In the genomic region with DNA sequence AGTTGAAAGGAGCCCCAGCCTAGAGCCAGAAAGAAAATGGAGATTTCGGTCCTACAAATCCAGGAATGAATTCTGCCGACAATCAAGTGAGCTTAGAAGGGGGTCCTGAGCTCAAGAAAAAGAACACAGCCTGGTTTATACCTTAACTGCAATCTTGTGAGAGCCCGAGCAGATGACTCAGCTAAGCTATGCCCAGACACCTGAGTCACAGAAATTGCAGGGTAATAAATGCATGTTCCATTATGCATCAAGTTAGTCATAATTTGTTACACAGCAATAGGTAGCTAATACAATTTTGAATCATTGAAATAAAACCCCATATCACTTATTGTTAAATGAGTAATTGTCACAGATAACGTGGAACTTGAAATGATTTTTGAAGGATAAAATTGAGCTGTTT, we compare ENCODE assay signal across 20 cellular contexts.
DNase-seq lines count a peak whose midpoint lies in the region; ATAC-seq and TF ChIP-seq lines count a peak whose summit lies in the region.
"Had no signal": no experiment of that assay in that cellular context is flagged by ENCODE, and none has a peak within 500 bp of the region (broad histone marks: within the 10 kb centered on the region; RNA-seq: fewer than 3 reads in every experiment).

No MANE protein-coding gene starts in this region.

- no peaks in the 10 kb centered on the region for H4K20me1 ChIP-seq in HCT116 (ENCODE audit: insufficient read depth)
- H4K20me1 ChIP-seq: BLaER1 had no signal

- no peak for TF ChIP-seq POLR2A in HCT116 (IDR thresholded peaks at IDR 0.05; ENCODE audit: borderline replicate concordance, extremely low read depth, insufficient read depth, insufficient read length)

- no peak overlapping the region for H3K4me2 ChIP-seq in HCT116 (ENCODE audit: low read length)
- H3K4me2 ChIP-seq: BLaER1, GM23338, PC-9 had no signal

- TF ChIP-seq RAD21 in HCT116 (IDR thresholded peaks at IDR 0.05; ENCODE audit: low read depth) = no peak

- H3K4me3 ChIP-seq in HCT116 (replicated peaks in 1 of 2; ENCODE audit: low read depth in 1 of 2, low read length in 2 of 2) (no peak overlapping the region), coronary artery (no peak overlapping the region)
- H3K4me3 ChIP-seq: BLaER1, GM23338, MG63, PC-9 had no signal

- no TSS peak for BruUV-seq in HCT116 (replicated peaks; lab: Mats Ljungman, UMichigan)

- H3K27me3 ChIP-seq in HCT116 (ENCODE audit: insufficient read depth, low read length) = no peaks in the 10 kb centered on the region
- H3K27me3 ChIP-seq: BLaER1, MG63 had no signal

- no peak overlapping the region for H2AFZ ChIP-seq in HCT116 (ENCODE audit: low read depth, low read length, poor library complexity, severe bottlenecking)
- H2AFZ ChIP-seq: GM23338, PC-9 had no signal

- no peak; the same call in 1 of the 2 replicates for ATAC-seq in HCT116
- ATAC-seq: GM23338 had no signal

- TF ChIP-seq CTCF in HCT116 (IDR thresholded peaks at IDR 0.05 in 2 of 3, conservative IDR thresholded peaks at IDR 0.05 in 1 of 3; ENCODE audit: borderline replicate concordance in 1 of 3, insufficient read depth in 1 of 3, low read depth in 2 of 3, low read length in 2 of 3) = no peak
- no peak for TF ChIP-seq CTCF in coronary artery (IDR thresholded peaks at IDR 0.05)

- intact Hi-C loops in HCT116 (cut with micrococcal nuclease) = no loop called here

- no peaks in the 10 kb centered on the region; a peak in 1 of 4 replicates for H3K9me3 ChIP-seq in HCT116 (ENCODE audit: control insufficient read depth in 1 of 2, insufficient read depth in 1 of 2, low read depth in 1 of 2, low read length in 2 of 2)
- H3K9me3 ChIP-seq: BLaER1, MG63 had no signal

- peak; percentile 4 for DNase-seq in HCT116 (ENCODE audit: low read depth, low spot score)
- peak; percentile 57 for DNase-seq in RKO (ENCODE audit: low spot score)
- DNase-seq in islet precursor cell = peak; percentile 60
- no peak for DNase-seq in coronary artery (ENCODE audit: low spot score)
- no peak for DNase-seq in AG08395 (ENCODE audit: low spot score)
- DNase-seq in COLO668 (lab: John Stamatoyannopoulos, UW; ENCODE audit: unreplicated experiment) = no peak
- no peak for DNase-seq in GM03348 (ENCODE audit: low spot score)
- DNase-seq: CD8-positive, alpha-beta memory T cell; DMS 273 treated with DMSO at 0.1 percent for 48 hours; HFFc6; KG1; MG63; NCI-H1092 treated with DMSO at 0.1 percent for 48 hours; NCI-H1694 treated with DMSO at 0.1 percent for 48 hours; NCI-H69; PC-9; Right ventricle myocardium superior had no signal

- RAD21 ChIA-PET in HCT116 (lab: Charles Lee; ENCODE audit: low non-redundant PET in 1 of 2, low total read pairs in 2 of 2, uncharacterized antibody in 2 of 2, unreplicated experiment in 2 of 2) = no interaction called here

- CTCF ChIA-PET in HCT116 (lab: Charles Lee) = no interaction called here

- H3K36me3 ChIP-seq in HCT116 (ENCODE audit: control insufficient read depth in 1 of 2, insufficient read depth in 2 of 2, low read length in 2 of 2) = no peaks in the 10 kb centered on the region
- H3K36me3 ChIP-seq: BLaER1, MG63 had no signal

- POLR2A ChIA-PET in HCT116 (lab: Charles Lee) = no interaction called here

- H3K27ac ChIP-seq in HCT116 (ENCODE audit: low read depth, low read length) (no peak overlapping the region), coronary artery (no peak overlapping the region)
- H3K27ac ChIP-seq: BLaER1, HL-60, PC-9 had no signal

- no peaks in the 10 kb centered on the region for H3K9me2 ChIP-seq in HCT116 (ENCODE audit: insufficient read depth)

- H3K4me1 ChIP-seq in HCT116 (ENCODE audit: control insufficient read depth in 1 of 2, insufficient read depth in 2 of 2, low read length in 2 of 2) = peaks cover 0 to 5% of the 10 kb centered on the region in 2 experiments; a peak in 1 of 4 replicates
- H3K4me1 ChIP-seq: BLaER1 had no signal

- H3K9ac ChIP-seq in HCT116 (ENCODE audit: low read length) = no peak overlapping the region
- H3K9ac ChIP-seq: BLaER1 had no signal

- no peaks in the 10 kb centered on the region for H3K79me2 ChIP-seq in HCT116 (ENCODE audit: insufficient read depth, low read length)

TF ChIP-seq in HCT116, 20 proteins besides CTCF, POLR2A, EP300 and RAD21:
- TF ChIP-seq EZH2phosphoT487 (IDR thresholded peaks at IDR 0.05; ENCODE audit: borderline replicate concordance) (no peak), ELF1 (IDR thresholded peaks at IDR 0.05; ENCODE audit: borderline replicate concordance, low read depth) (no peak), POLR2AphosphoS5 (IDR thresholded peaks at IDR 0.05; ENCODE audit: low read depth, low read length) (no peak), SP1 (IDR thresholded peaks at IDR 0.05; ENCODE audit: low read depth) (no peak), EZH2 (IDR thresholded peaks at IDR 0.05) (no peak), ZFX (IDR thresholded peaks at IDR 0.05) (no peak), CEBPB (IDR thresholded peaks at IDR 0.05; ENCODE audit: low read depth) (no peak), FOSL1 (IDR thresholded peaks at IDR 0.05; ENCODE audit: low read depth) (no peak), SRF (IDR thresholded peaks at IDR 0.05; ENCODE audit: low read depth) (no peak), TCF7L2 (IDR thresholded peaks at IDR 0.05; ENCODE audit: borderline replicate concordance, extremely low read depth, insufficient read depth, insufficient read length) (no peak), JUND (IDR thresholded peaks at IDR 0.05) (no peak), CBX3 (IDR thresholded peaks at IDR 0.05; ENCODE audit: low read depth) (no peak), SIN3A (IDR thresholded peaks at IDR 0.05; ENCODE audit: low read depth) (no peak), ZNF274 (IDR thresholded peaks at IDR 0.05; ENCODE audit: low read depth, low read length) (no peak), YY1 (IDR thresholded peaks at IDR 0.05; ENCODE audit: extremely low read depth, insufficient replicate concordance, low read depth, low read length) (no peak), EGR1 (IDR thresholded peaks at IDR 0.05; ENCODE audit: low read depth) (no peak)
- TF ChIP-seq, protein P1, sequence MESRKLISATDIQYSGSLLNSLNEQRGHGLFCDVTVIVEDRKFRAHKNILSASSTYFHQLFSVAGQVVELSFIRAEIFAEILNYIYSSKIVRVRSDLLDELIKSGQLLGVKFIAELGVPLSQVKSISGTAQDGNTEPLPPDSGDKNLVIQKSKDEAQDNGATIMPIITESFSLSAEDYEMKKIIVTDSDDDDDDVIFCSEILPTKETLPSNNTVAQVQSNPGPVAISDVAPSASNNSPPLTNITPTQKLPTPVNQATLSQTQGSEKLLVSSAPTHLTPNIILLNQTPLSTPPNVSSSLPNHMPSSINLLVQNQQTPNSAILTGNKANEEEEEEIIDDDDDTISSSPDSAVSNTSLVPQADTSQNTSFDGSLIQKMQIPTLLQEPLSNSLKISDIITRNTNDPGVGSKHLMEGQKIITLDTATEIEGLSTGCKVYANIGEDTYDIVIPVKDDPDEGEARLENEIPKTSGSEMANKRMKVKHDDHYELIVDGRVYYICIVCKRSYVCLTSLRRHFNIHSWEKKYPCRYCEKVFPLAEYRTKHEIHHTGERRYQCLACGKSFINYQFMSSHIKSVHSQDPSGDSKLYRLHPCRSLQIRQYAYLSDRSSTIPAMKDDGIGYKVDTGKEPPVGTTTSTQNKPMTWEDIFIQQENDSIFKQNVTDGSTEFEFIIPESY (IDR thresholded peaks at IDR 0.05; ENCODE audit: extremely low read depth, insufficient replicate concordance, low read length) = no peak
- TF ChIP-seq, protein P2, sequence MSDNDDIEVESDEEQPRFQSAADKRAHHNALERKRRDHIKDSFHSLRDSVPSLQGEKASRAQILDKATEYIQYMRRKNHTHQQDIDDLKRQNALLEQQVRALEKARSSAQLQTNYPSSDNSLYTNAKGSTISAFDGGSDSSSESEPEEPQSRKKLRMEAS (IDR thresholded peaks at IDR 0.05) = no peak
- TF ChIP-seq, protein P3, sequence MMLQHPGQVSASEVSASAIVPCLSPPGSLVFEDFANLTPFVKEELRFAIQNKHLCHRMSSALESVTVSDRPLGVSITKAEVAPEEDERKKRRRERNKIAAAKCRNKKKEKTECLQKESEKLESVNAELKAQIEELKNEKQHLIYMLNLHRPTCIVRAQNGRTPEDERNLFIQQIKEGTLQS (IDR thresholded peaks at IDR 0.05) = no peak
- TF ChIP-seq, protein P4, sequence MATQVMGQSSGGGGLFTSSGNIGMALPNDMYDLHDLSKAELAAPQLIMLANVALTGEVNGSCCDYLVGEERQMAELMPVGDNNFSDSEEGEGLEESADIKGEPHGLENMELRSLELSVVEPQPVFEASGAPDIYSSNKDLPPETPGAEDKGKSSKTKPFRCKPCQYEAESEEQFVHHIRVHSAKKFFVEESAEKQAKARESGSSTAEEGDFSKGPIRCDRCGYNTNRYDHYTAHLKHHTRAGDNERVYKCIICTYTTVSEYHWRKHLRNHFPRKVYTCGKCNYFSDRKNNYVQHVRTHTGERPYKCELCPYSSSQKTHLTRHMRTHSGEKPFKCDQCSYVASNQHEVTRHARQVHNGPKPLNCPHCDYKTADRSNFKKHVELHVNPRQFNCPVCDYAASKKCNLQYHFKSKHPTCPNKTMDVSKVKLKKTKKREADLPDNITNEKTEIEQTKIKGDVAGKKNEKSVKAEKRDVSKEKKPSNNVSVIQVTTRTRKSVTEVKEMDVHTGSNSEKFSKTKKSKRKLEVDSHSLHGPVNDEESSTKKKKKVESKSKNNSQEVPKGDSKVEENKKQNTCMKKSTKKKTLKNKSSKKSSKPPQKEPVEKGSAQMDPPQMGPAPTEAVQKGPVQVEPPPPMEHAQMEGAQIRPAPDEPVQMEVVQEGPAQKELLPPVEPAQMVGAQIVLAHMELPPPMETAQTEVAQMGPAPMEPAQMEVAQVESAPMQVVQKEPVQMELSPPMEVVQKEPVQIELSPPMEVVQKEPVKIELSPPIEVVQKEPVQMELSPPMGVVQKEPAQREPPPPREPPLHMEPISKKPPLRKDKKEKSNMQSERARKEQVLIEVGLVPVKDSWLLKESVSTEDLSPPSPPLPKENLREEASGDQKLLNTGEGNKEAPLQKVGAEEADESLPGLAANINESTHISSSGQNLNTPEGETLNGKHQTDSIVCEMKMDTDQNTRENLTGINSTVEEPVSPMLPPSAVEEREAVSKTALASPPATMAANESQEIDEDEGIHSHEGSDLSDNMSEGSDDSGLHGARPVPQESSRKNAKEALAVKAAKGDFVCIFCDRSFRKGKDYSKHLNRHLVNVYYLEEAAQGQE (IDR thresholded peaks at IDR 0.05; ENCODE audit: low read depth) = no peak
TF ChIP-seq in HCT116: peak in this region for 0.

Comparison
In these comparisons a context has a peak if more than half of its experiments do, and no peak if none do; other contexts are left out.
1. DNase-seq: peak in HCT116 (single experiment), RKO (single experiment) and islet precursor cell (single experiment); none in coronary artery (single experiment), AG08395 (single experiment), COLO668 (single experiment) and GM03348 (single experiment).